ENCODE assay signal across 19 cellular contexts in the genomic region with DNA sequence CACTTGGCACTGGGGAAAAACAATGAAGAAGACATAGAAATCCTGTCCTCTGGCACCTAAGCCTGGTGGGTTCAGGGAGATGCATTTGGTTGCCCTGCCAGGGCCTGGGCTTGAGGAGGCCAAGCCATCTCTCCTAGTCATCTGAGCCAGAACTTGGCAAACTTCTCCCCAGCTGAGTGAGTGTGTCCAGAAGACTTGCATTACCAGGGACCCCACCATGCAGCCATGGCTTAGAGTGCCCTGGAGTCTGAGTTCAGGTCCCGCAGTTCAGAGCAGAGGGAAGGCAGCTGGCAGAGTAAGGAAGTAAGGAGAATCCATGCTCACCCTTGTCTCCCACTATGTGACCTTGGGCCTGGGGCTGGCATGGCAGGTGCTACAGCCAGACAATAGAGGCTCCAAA. TPM values are rescaled to one million over a fixed set of nuclear protein-coding genes. Genes with fewer than 3 reads are reported as not detected.
A peak's percentile ranks its signal among the peaks of the same experiment; 100 is the strongest.
DNase-seq lines count a peak whose midpoint lies in the region; ATAC-seq and TF ChIP-seq lines count a peak whose summit lies in the region.
"Had no signal": no experiment of that assay in that cellular context is flagged by ENCODE, and none has a peak within 500 bp of the region (broad histone marks: within the 10 kb centered on the region; RNA-seq: fewer than 3 reads in every experiment).

No MANE protein-coding gene starts in this region.

- H3K4me3 Mint-ChIP-seq in activated CD8-positive, alpha-beta T cell treated with anti-CD3 and anti-CD28 coated beads, Interleukin-2, amount 10 ng/mL, durations not matched to agents 7 days and 5 days: no peak overlapping the region
- H3K4me3 Mint-ChIP-seq: CD4-positive, CD25-positive, alpha-beta regulatory T cell; HFFc6 had no signal

- no peak overlapping the region for H3K4me2 ChIP-seq in osteoblast (ENCODE audit: insufficient read depth, low read length)
- H3K4me2 ChIP-seq: BLaER1 treated with 17β-estradiol and CSF1 and Interleukin-3, amounts not matched to agents 10 nM and 100 nM had no signal

- ATAC-seq in Right ventricle myocardium superior (ENCODE audit: poor library complexity): no peak
- ATAC-seq in right cardiac atrium: no peak
- ATAC-seq in RWPE2 (ENCODE audit: low read depth): no peak
- no peak for ATAC-seq in activated CD8-positive, alpha-beta T cell treated with anti-CD3 and anti-CD28 coated beads, Interleukin-2, amount 10 ng/mL, durations not matched to agents 7 days and 5 days

- H3K4me1 ChIP-seq in right cardiac atrium (ENCODE audit: control insufficient read depth, insufficient read depth, low read length) (no peaks in the 10 kb centered on the region), RWPE2 (ENCODE audit: insufficient read depth, poor library complexity, severe bottlenecking) (no peaks in the 10 kb centered on the region), osteoblast (ENCODE audit: insufficient read depth, low read length) (no peaks in the 10 kb centered on the region), tibial artery (no peaks in the 10 kb centered on the region)

- H3K27ac ChIP-seq in right cardiac atrium (ENCODE audit: low read length): no peak overlapping the region
- no peak overlapping the region for H3K27ac ChIP-seq in RWPE2 (ENCODE audit: poor library complexity, severe bottlenecking)
- H3K27ac ChIP-seq in osteoblast (ENCODE audit: low read depth, low read length): no peak overlapping the region
- no peak overlapping the region for H3K27ac ChIP-seq in tibial artery
- H3K27ac ChIP-seq: BLaER1 treated with 17β-estradiol and CSF1 and Interleukin-3, amounts not matched to agents 10 nM and 100 nM; HL-60 had no signal

- H3K4me3 ChIP-seq in right cardiac atrium (ENCODE audit: low read length) (no peak overlapping the region), RWPE2 (ENCODE audit: severe bottlenecking) (no peak overlapping the region), osteoblast (ENCODE audit: insufficient read depth, low read length) (no peak overlapping the region), tibial artery (no peak overlapping the region)
- H3K4me3 ChIP-seq: BLaER1 treated with 17β-estradiol and CSF1 and Interleukin-3, amounts not matched to agents 10 nM and 100 nM had no signal

- TF ChIP-seq CTCF in RWPE2 (IDR thresholded peaks at IDR 0.05; ENCODE audit: poor library complexity, severe bottlenecking) (no peak), osteoblast (IDR thresholded peaks at IDR 0.05; ENCODE audit: extremely low read depth, low read depth, low read length) (no peak), tibial artery (IDR thresholded peaks at IDR 0.05) (no peak)

- H3K79me2 ChIP-seq in osteoblast (ENCODE audit: insufficient read depth, low read length): no peaks in the 10 kb centered on the region

- H4K20me1 ChIP-seq in osteoblast (ENCODE audit: insufficient read depth, low read length): no peaks in the 10 kb centered on the region

- DNase-seq in Right ventricle myocardium superior: peak; percentile 17
- no peak for DNase-seq in right cardiac atrium
- DNase-seq in RWPE2 (ENCODE audit: low spot score): peak; percentile 29
- peak; percentile 17 for DNase-seq in osteoblast (ENCODE audit: insufficient read length, low spot score, missing footprints)
- DNase-seq in tibial artery: peak; percentile 18 to 21
- no peak for DNase-seq in SIG-M5 treated with dmso at 0.1 percent for 504 hours (lab: John Stamatoyannopoulos, UW; ENCODE audit: unreplicated experiment)
- no peak for DNase-seq in activated CD8-positive, alpha-beta T cell treated with anti-CD3 and anti-CD28 coated beads, Interleukin-2, amount 10 ng/mL, durations not matched to agents 7 days and 5 days
- no peak for DNase-seq in activated CD4-positive, CD25-positive, alpha-beta regulatory T cell (lab: John Stamatoyannopoulos, UW)
- DNase-seq: ACHN; Calu3; CD4-positive, CD25-positive, alpha-beta regulatory T cell; DMS 273 treated with DMSO at 0.1 percent for 48 hours; HCEC 1CT; HFFc6 had no signal

- H3K27me3 ChIP-seq in right cardiac atrium (ENCODE audit: control insufficient read depth, insufficient read depth): no peaks in the 10 kb centered on the region
- peaks cover 12% of the 10 kb centered on the region for H3K27me3 ChIP-seq in RWPE2 (ENCODE audit: insufficient read depth, poor library complexity, severe bottlenecking)
- H3K27me3 ChIP-seq in osteoblast (ENCODE audit: insufficient read depth, low read length): no peaks in the 10 kb centered on the region
- peaks cover 0 to 29% of the 10 kb centered on the region in 2 donors for H3K27me3 ChIP-seq in tibial artery

- H3K4me1 Mint-ChIP-seq in activated CD8-positive, alpha-beta T cell treated with anti-CD3 and anti-CD28 coated beads, Interleukin-2, amount 10 ng/mL, durations not matched to agents 7 days and 5 days (ENCODE audit: low read depth): no peaks in the 10 kb centered on the region
- H3K4me1 Mint-ChIP-seq: CD4-positive, CD25-positive, alpha-beta regulatory T cell had no signal

- no peak overlapping the region for H2AFZ ChIP-seq in osteoblast (ENCODE audit: low read length)

- CTCF ChIA-PET in activated CD8-positive, alpha-beta T cell treated with anti-CD3 and anti-CD28 coated beads, Interleukin-2, amount 10 ng/mL, durations not matched to agents 7 days and 5 days (lab: Charles Lee): no interaction called here

- no peaks in the 10 kb centered on the region for H3K9me3 Mint-ChIP-seq in activated CD8-positive, alpha-beta T cell treated with anti-CD3 and anti-CD28 coated beads, Interleukin-2, amount 10 ng/mL, durations not matched to agents 7 days and 5 days (ENCODE audit: insufficient read depth)
- H3K9me3 Mint-ChIP-seq: HFFc6 had no signal

- no peaks in the 10 kb centered on the region for H3K9me3 ChIP-seq in right cardiac atrium (ENCODE audit: control insufficient read depth, low read length)
- H3K9me3 ChIP-seq in RWPE2 (ENCODE audit: severe bottlenecking): no peaks in the 10 kb centered on the region
- no peaks in the 10 kb centered on the region for H3K9me3 ChIP-seq in osteoblast (ENCODE audit: low read depth, low read length)
- H3K9me3 ChIP-seq in tibial artery: no peaks in the 10 kb centered on the region

- 95% methylated on average over 1 of the region's 1 CpG for WGBS in right cardiac atrium

- H3K27ac Mint-ChIP-seq in activated CD8-positive, alpha-beta T cell treated with anti-CD3 and anti-CD28 coated beads, Interleukin-2, amount 10 ng/mL, durations not matched to agents 7 days and 5 days: no peak overlapping the region
- H3K27ac Mint-ChIP-seq: HFFc6 had no signal

- H3K27me3 Mint-ChIP-seq in activated CD8-positive, alpha-beta T cell treated with anti-CD3 and anti-CD28 coated beads, Interleukin-2, amount 10 ng/mL, durations not matched to agents 7 days and 5 days (ENCODE audit: low read depth): no peaks in the 10 kb centered on the region
- H3K27me3 Mint-ChIP-seq: CD4-positive, CD25-positive, alpha-beta regulatory T cell had no signal

- H3K36me3 Mint-ChIP-seq in activated CD8-positive, alpha-beta T cell treated with anti-CD3 and anti-CD28 coated beads, Interleukin-2, amount 10 ng/mL, durations not matched to agents 7 days and 5 days (ENCODE audit: low read depth): no peaks in the 10 kb centered on the region
- H3K36me3 Mint-ChIP-seq: CD4-positive, CD25-positive, alpha-beta regulatory T cell had no signal

- intact Hi-C loops in Right ventricle myocardium superior (cut with DNase I) (no loop called here), right cardiac atrium (cut with DNase I) (no loop called here), tibial artery (cut with DNase I; ENCODE audit: low total_unique reads) (no loop called here)

- H3K36me3 ChIP-seq in RWPE2 (ENCODE audit: low read depth) (no peaks in the 10 kb centered on the region), osteoblast (ENCODE audit: insufficient read depth, low read length) (no peaks in the 10 kb centered on the region), tibial artery (no peaks in the 10 kb centered on the region)
- H3K36me3 ChIP-seq: BLaER1 treated with 17β-estradiol and CSF1 and Interleukin-3, amounts not matched to agents 10 nM and 100 nM had no signal

- POLR2A ChIA-PET in activated CD8-positive, alpha-beta T cell treated with anti-CD3 and anti-CD28 coated beads, Interleukin-2, amount 10 ng/mL, durations not matched to agents 7 days and 5 days (lab: Charles Lee): no interaction called here

RNA-seq across cellular contexts. Expression of a gene that starts 37.4 kb away (rescaled TPM):
- total RNA-seq in Right ventricle myocardium superior: 4.0 TPM
- 1 to 10 TPM; 1.4 to 6.0 (median 3.0) TPM for total RNA-seq in right cardiac atrium
- polyA plus RNA-seq in right cardiac atrium: 1.7 TPM
- not detected in 2 replicates for total RNA-seq in osteoblast
- not detected for total RNA-seq in activated CD8-positive, alpha-beta T cell treated with anti-CD3 and anti-CD28 coated beads, Interleukin-2, amount 10 ng/mL, durations not matched to agents 7 days and 5 days
- total RNA-seq: A172; Calu3; CD4-positive, CD25-positive, alpha-beta regulatory T cell; Daoy; H1; HFFc6 had no signal
- polyA plus RNA-seq: H1 had no signal

Comparison
In these comparisons a context has a peak if more than half of its experiments do, and no peak if none do; other contexts are left out.
1. DNase-seq: peak in Right ventricle myocardium superior (single experiment), RWPE2 (single experiment), osteoblast (single experiment) and tibial artery (2 of 2); none in right cardiac atrium (0 of 3), SIG-M5 treated with dmso at 0.1 percent for 504 hours (single experiment), activated CD8-positive, alpha-beta T cell treated with anti-CD3 and anti-CD28 coated beads, Interleukin-2, amount 10 ng/mL, durations not matched to agents 7 days and 5 days (single experiment) and activated CD4-positive, CD25-positive, alpha-beta regulatory T cell (0 of 4).